Comparison of ENCODE assay signal across 8 cellular contexts in genomic region chr14:75399819-75400678, GRCh38. TPM values are rescaled to one million over a fixed set of nuclear protein-coding genes. Genes with fewer than 3 reads are reported as not detected.
DNase-seq lines count a peak whose midpoint lies in the region; ATAC-seq and TF ChIP-seq lines count a peak whose summit lies in the region.

No MANE protein-coding gene starts in this region.

- no peak for TF ChIP-seq CTCF in fibroblast of the aortic adventitia (IDR thresholded peaks at IDR 0.05; ENCODE audit: insufficient read depth, low read length)
- no peak for TF ChIP-seq CTCF in GM13977 (IDR thresholded peaks at IDR 0.05; ENCODE audit: extremely low read depth, insufficient read depth, missing control alignments)

- DNase-seq in stimulated activated naive CD8-positive, alpha-beta T cell treated with anti-CD3 and anti-CD28 coated beads, Interleukin-15, Interleukin-2, amounts not matched to agents 100 U/mL and 50 U/mL, for 24 hours, result peak; percentile 9
- no peak for DNase-seq in stimulated activated naive CD8-positive, alpha-beta T cell treated with anti-CD3 and anti-CD28 coated beads, Interleukin-15, amount 100 ng/mL, for 72 hours
- DNase-seq in RPMI7951 (ENCODE audit: low read depth) (peak; percentile 24), fibroblast of the aortic adventitia (ENCODE audit: low read depth) (peak; percentile 57), pons (ENCODE audit: low spot score) (peak; percentile 58), GM13977 (ENCODE audit: low spot score) (no peak), SKM-1 (lab: John Stamatoyannopoulos, UW; ENCODE audit: unreplicated experiment) (no peak)

- no peaks in the 10 kb centered on the region for H3K9me3 Mint-ChIP-seq in stimulated activated naive CD8-positive, alpha-beta T cell treated with anti-CD3 and anti-CD28 coated beads, Interleukin-15, amount 100 ng/mL, for 72 hours

- peaks cover 12% of the 10 kb centered on the region for H3K4me1 Mint-ChIP-seq in stimulated activated naive CD8-positive, alpha-beta T cell treated with anti-CD3 and anti-CD28 coated beads, Interleukin-15, amount 100 ng/mL, for 72 hours

- H3K4me3 Mint-ChIP-seq in stimulated activated naive CD8-positive, alpha-beta T cell treated with anti-CD3 and anti-CD28 coated beads, Interleukin-15, amount 100 ng/mL, for 72 hours, result no peak overlapping the region

- in situ Hi-C loops in GM13977 (cut with MboI; ENCODE audit: low pct_unique_long_range_greater_than_20kb, low sequenced_read_pairs, unreplicated experiment), result no loop called here

- H3K4me3 ChIP-seq in fibroblast of the aortic adventitia (ENCODE audit: low read depth, low read length), result no peak overlapping the region

- ATAC-seq in stimulated activated naive CD8-positive, alpha-beta T cell treated with anti-CD3 and anti-CD28 coated beads, Interleukin-15, Interleukin-2, amounts not matched to agents 100 U/mL and 50 U/mL, for 24 hours, result no peak
- no peak for ATAC-seq in stimulated activated naive CD8-positive, alpha-beta T cell treated with anti-CD3 and anti-CD28 coated beads, Interleukin-15, amount 100 ng/mL, for 72 hours
- no peak for ATAC-seq in GM19328 (IDR thresholded peaks at IDR 0.05; ENCODE audit: unreplicated experiment)

- peak overlapping the region in 1 of 2 donors; percentile 9 for H3K27ac Mint-ChIP-seq in stimulated activated naive CD8-positive, alpha-beta T cell treated with anti-CD3 and anti-CD28 coated beads, Interleukin-15, amount 100 ng/mL, for 72 hours

- no peaks in the 10 kb centered on the region for H3K27me3 Mint-ChIP-seq in stimulated activated naive CD8-positive, alpha-beta T cell treated with anti-CD3 and anti-CD28 coated beads, Interleukin-15, amount 100 ng/mL, for 72 hours

RNA-seq across cellular contexts. Expression of gene JDP2, which starts 27.8 kb away (rescaled TPM):
- total RNA-seq in RPMI7951 (2014; rRNA removed; shearing (Covaris generic)), result 3.7 and 4.3 TPM in 2 replicates
- 67.9 and 80.1 TPM in 2 replicates for total RNA-seq in fibroblast of the aortic adventitia (ENCODE audit: low replicate concordance)

Comparison
In these comparisons a context has a peak if more than half of its experiments do, and no peak if none do; other contexts are left out.
1. DNase-seq: peak in stimulated activated naive CD8-positive, alpha-beta T cell treated with anti-CD3 and anti-CD28 coated beads, Interleukin-15, Interleukin-2, amounts not matched to agents 100 U/mL and 50 U/mL, for 24 hours (single experiment), RPMI7951 (single experiment), fibroblast of the aortic adventitia (single experiment) and pons (single experiment); none in stimulated activated naive CD8-positive, alpha-beta T cell treated with anti-CD3 and anti-CD28 coated beads, Interleukin-15, amount 100 ng/mL, for 72 hours (0 of 2), GM13977 (single experiment) and SKM-1 (single experiment).
2. RNA of gene JDP2, which starts 27.8 kb away (total RNA-seq): 67.9 to 80.1 TPM in fibroblast of the aortic adventitia; 3.7 to 4.3 TPM in RPMI7951; every median in the first group is over 10 times any median in the second.